ENCODE assay signal across 9 cellular contexts in the genomic region with DNA sequence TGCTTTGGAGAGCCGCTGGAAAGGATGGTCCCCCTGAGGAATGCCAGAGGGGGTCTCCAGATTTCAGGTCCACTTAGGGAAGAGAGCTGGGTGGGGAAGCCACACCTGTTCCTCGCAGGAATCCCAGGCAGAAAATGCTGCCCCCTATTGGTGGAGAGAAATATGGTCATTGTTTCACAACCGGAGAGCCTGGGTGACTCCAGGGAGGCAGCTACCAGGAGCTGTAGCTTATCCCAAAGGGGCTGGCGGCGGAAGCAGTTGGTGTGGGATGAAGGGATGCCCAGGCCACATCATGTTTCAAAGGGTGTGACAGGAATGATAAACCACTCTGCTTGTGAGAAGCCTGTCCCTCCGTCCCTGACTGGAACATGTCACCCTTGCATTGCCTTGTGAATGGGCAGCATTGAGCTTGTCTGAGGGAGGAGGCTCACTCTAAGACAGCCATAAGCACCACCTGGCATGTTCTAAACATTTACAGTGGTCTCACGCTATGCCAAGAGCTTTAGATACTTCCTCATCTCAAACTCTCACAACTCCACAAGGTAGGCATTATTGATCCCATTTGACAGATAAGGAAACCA. TPM values are rescaled to one million over a fixed set of nuclear protein-coding genes. Genes with fewer than 3 reads are reported as not detected.
DNase-seq lines count a peak whose midpoint lies in the region; ATAC-seq and TF ChIP-seq lines count a peak whose summit lies in the region.
"Had no signal": no experiment of that assay in that cellular context is flagged by ENCODE, and none has a peak within 500 bp of the region (broad histone marks: within the 10 kb centered on the region; RNA-seq: fewer than 3 reads in every experiment).

No MANE protein-coding gene starts in this region.

- no peak overlapping the region for H3K27ac Mint-ChIP-seq in activated T-cell treated with anti-CD3 and anti-CD28 coated beads, Interleukin-2, amount 50 U/mL, for 24 hours
- H3K27ac Mint-ChIP-seq: activated naive CD4-positive, alpha-beta T cell treated with anti-CD3 and anti-CD28 coated beads, Interleukin-2, amount 10 ng/mL, durations not matched to agents 7 days and 5 days had no signal

- no peak for TF ChIP-seq POLR2A in NB4 (IDR thresholded peaks at IDR 0.05; ENCODE audit: extremely low read depth, insufficient read length)

- no peaks in the 10 kb centered on the region for H3K9me3 Mint-ChIP-seq in activated T-cell treated with anti-CD3 and anti-CD28 coated beads, Interleukin-2, amount 50 U/mL, for 24 hours
- H3K9me3 Mint-ChIP-seq in activated T-cell treated with anti-CD3 and anti-CD28 coated beads, Interleukin-2, amount 50 U/mL, for 4 hours, result no peaks in the 10 kb centered on the region
- H3K9me3 Mint-ChIP-seq: activated naive CD4-positive, alpha-beta T cell treated with anti-CD3 and anti-CD28 coated beads, Interleukin-2, amount 10 ng/mL, durations not matched to agents 7 days and 5 days had no signal

- H3K4me1 Mint-ChIP-seq in activated T-cell treated with anti-CD3 and anti-CD28 coated beads, Interleukin-2, amount 50 U/mL, for 24 hours (ENCODE audit: low read depth), result peaks cover 4% of the 10 kb centered on the region
- H3K4me1 Mint-ChIP-seq in activated T-cell treated with anti-CD3 and anti-CD28 coated beads, Interleukin-2, amount 50 U/mL, for 4 hours (ENCODE audit: low read depth), result no peaks in the 10 kb centered on the region
- H3K4me1 Mint-ChIP-seq: activated naive CD4-positive, alpha-beta T cell treated with anti-CD3 and anti-CD28 coated beads, Interleukin-2, amount 10 ng/mL, durations not matched to agents 7 days and 5 days had no signal

- no peak overlapping the region for H3K4me3 Mint-ChIP-seq in activated T-cell treated with anti-CD3 and anti-CD28 coated beads, Interleukin-2, amount 50 U/mL, for 24 hours
- H3K4me3 Mint-ChIP-seq in activated T-cell treated with anti-CD3 and anti-CD28 coated beads, Interleukin-2, amount 50 U/mL, for 4 hours, result no peak overlapping the region
- H3K4me3 Mint-ChIP-seq: activated naive CD4-positive, alpha-beta T cell treated with anti-CD3 and anti-CD28 coated beads, Interleukin-2, amount 10 ng/mL, durations not matched to agents 7 days and 5 days had no signal

- H3K27me3 Mint-ChIP-seq in activated T-cell treated with anti-CD3 and anti-CD28 coated beads, Interleukin-2, amount 50 U/mL, for 24 hours, result no peaks in the 10 kb centered on the region
- H3K27me3 Mint-ChIP-seq in activated T-cell treated with anti-CD3 and anti-CD28 coated beads, Interleukin-2, amount 50 U/mL, for 4 hours (ENCODE audit: low read depth), result no peaks in the 10 kb centered on the region
- H3K27me3 Mint-ChIP-seq: activated naive CD4-positive, alpha-beta T cell treated with anti-CD3 and anti-CD28 coated beads, Interleukin-2, amount 10 ng/mL, durations not matched to agents 7 days and 5 days had no signal

- H3K4me3 ChIP-seq in NB4 (ENCODE audit: low read depth, low read length) (no peak overlapping the region), epithelial cell of esophagus (ENCODE audit: low read length) (no peak overlapping the region)

- TF ChIP-seq CTCF in NB4 (IDR thresholded peaks at IDR 0.05; ENCODE audit: low read depth, low read length), result peak; percentile 28
- peak; percentile 36 for TF ChIP-seq CTCF in epithelial cell of esophagus (IDR thresholded peaks at IDR 0.05; ENCODE audit: insufficient read depth, low read depth, low read length, missing control alignments)

- DNase-seq in activated T-cell treated with anti-CD3 and anti-CD28 coated beads, Interleukin-2, amount 50 U/mL, for 24 hours, result peak; percentile 40
- DNase-seq in activated T-cell treated with anti-CD3 and anti-CD28 coated beads, Interleukin-2, amount 50 U/mL, for 4 hours, result no peak
- DNase-seq in NB4 (ENCODE audit: low read depth) (peak; percentile 8), epithelial cell of esophagus (ENCODE audit: low read depth) (no peak)
- DNase-seq in stimulated activated CD4-positive, alpha-beta T cell treated with anti-CD3 and anti-CD28 coated beads, Interleukin-4, amount 100 ng/mL, for 24 hours, result peak; percentile 17
- DNase-seq: activated naive CD4-positive, alpha-beta T cell treated with anti-CD3 and anti-CD28 coated beads, Interleukin-2, amount 10 ng/mL, durations not matched to agents 7 days and 5 days had no signal

- no peak for ATAC-seq in activated T-cell treated with anti-CD3 and anti-CD28 coated beads, Interleukin-2, amount 50 U/mL, for 4 hours
- ATAC-seq in GM18520 (IDR thresholded peaks at IDR 0.05; ENCODE audit: unreplicated experiment), result no peak
- ATAC-seq in GM21515 (IDR thresholded peaks at IDR 0.05; ENCODE audit: unreplicated experiment), result no peak
- ATAC-seq in GM21737 (IDR thresholded peaks at IDR 0.05; ENCODE audit: unreplicated experiment), result no peak

- no peaks in the 10 kb centered on the region for H3K36me3 Mint-ChIP-seq in activated T-cell treated with anti-CD3 and anti-CD28 coated beads, Interleukin-2, amount 50 U/mL, for 24 hours (ENCODE audit: low read depth)
- H3K36me3 Mint-ChIP-seq in activated T-cell treated with anti-CD3 and anti-CD28 coated beads, Interleukin-2, amount 50 U/mL, for 4 hours (ENCODE audit: insufficient read depth), result no peaks in the 10 kb centered on the region
- H3K36me3 Mint-ChIP-seq: activated naive CD4-positive, alpha-beta T cell treated with anti-CD3 and anti-CD28 coated beads, Interleukin-2, amount 10 ng/mL, durations not matched to agents 7 days and 5 days had no signal

RNA-seq across cellular contexts. Expression of a gene that starts 34.5 kb away (rescaled TPM):
- total RNA-seq in activated T-cell treated with anti-CD3 and anti-CD28 coated beads, Interleukin-2, amount 50 U/mL, for 4 hours, result 10 to 100 TPM in 2 of 3 donors, 1 to 10 TPM in 1; 10.0 to 10.6 (median 10.4) TPM

Comparison
In these comparisons a context has a peak if more than half of its experiments do, and no peak if none do; other contexts are left out.
1. DNase-seq: peak in activated T-cell treated with anti-CD3 and anti-CD28 coated beads, Interleukin-2, amount 50 U/mL, for 24 hours (single experiment), NB4 (single experiment) and stimulated activated CD4-positive, alpha-beta T cell treated with anti-CD3 and anti-CD28 coated beads, Interleukin-4, amount 100 ng/mL, for 24 hours (single experiment); none in activated T-cell treated with anti-CD3 and anti-CD28 coated beads, Interleukin-2, amount 50 U/mL, for 4 hours (single experiment) and epithelial cell of esophagus (single experiment).